In genomic region chr12:130775953-130776856, GRCh38 we compare ENCODE assay signal across 8 cellular contexts.
DNase-seq lines count a peak whose midpoint lies in the region; TF ChIP-seq lines count a peak whose summit lies in the region.

No MANE protein-coding gene starts in this region.

- in situ Hi-C loops in SK-MEL-5 (cut with HindIII; ENCODE audit: low pct_unique_long_range_greater_than_20kb, low sequenced_read_pairs), result no loop called here

- peak overlapping the region; percentile 32 for H3K4me3 ChIP-seq in AG09309 (ENCODE audit: control insufficient read depth, low read depth, low read length)

- no peak for TF ChIP-seq CTCF in AG09309 (IDR thresholded peaks at IDR 0.05; ENCODE audit: control insufficient read depth, insufficient read depth, low read depth, low read length, missing control alignments)
- no peak for TF ChIP-seq CTCF in GM10266 (IDR thresholded peaks at IDR 0.05; ENCODE audit: control insufficient read depth, insufficient read depth, low read depth, missing control alignments)

- peak; percentile 55 for DNase-seq in AG09309 (ENCODE audit: low read depth)
- DNase-seq in HCEC 1CT, result peak; percentile 82
- DNase-seq in SK-MEL-5 (ENCODE audit: low read depth, low spot score), result peak; percentile 88
- DNase-seq in anterior cingulate cortex (lab: John Stamatoyannopoulos, UW), result peak in 54 of 58 donors; percentile 8 to 78 (median 40)
- DNase-seq in hippocampal formation (lab: John Stamatoyannopoulos, UW), result peak; percentile 24 to 30
- peak; percentile 75 for DNase-seq in renal cortical epithelial cell (ENCODE audit: low read depth)
- no peak for DNase-seq in GM10266 (ENCODE audit: extremely low spot score)
- no peak for DNase-seq in NCI-H510A treated with DMSO at 0.1 percent for 48 hours (lab: John Stamatoyannopoulos, UW)

Comparison
In these comparisons a context has a peak if more than half of its experiments do, and no peak if none do; other contexts are left out.
1. DNase-seq: peak in AG09309 (single experiment), HCEC 1CT (single experiment), SK-MEL-5 (single experiment), anterior cingulate cortex (54 of 58), hippocampal formation (2 of 2) and renal cortical epithelial cell (single experiment); none in GM10266 (single experiment) and NCI-H510A treated with DMSO at 0.1 percent for 48 hours (single experiment).